26 cellular contexts compared by ENCODE assay signal in the genomic region with DNA sequence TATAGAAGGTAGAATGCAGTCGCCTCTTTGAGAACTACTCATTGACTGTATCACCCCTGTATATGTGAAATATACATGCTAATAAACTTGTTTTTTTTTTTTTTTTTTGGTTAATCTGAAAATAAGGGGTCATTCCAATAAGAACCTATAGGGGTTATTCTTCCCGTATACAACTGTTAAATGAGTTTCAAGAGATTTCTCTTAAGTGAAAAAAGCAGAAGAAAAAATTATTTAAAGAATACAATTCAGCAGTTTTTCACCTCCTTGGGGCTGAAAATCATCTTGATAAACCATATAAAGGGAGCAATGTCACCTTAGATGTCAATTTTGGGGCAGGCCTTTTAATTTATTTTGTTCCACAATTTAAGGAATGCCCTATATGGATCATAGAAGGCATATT.
"Had no signal": no experiment of that assay in that cellular context is flagged by ENCODE, and none has a peak within 500 bp of the region (broad histone marks: within the 10 kb centered on the region; RNA-seq: fewer than 3 reads in every experiment).

No MANE protein-coding gene starts in this region.

- H3K4me2 ChIP-seq: neural progenitor cell had no signal

- H2AFZ ChIP-seq: neural progenitor cell had no signal

- H3K9me3 ChIP-seq: colonic mucosa, gastrocnemius medialis, thoracic aorta, uterus had no signal

- H3K27ac ChIP-seq: colonic mucosa, gastrocnemius medialis, neural progenitor cell, uterus had no signal

- H3K36me3 ChIP-seq: colonic mucosa, neural progenitor cell, uterus had no signal

- H3K27me3 ChIP-seq: colonic mucosa, gastrocnemius medialis, neural progenitor cell, uterus had no signal

- H3K4me3 ChIP-seq: colonic mucosa, gastrocnemius medialis, neural progenitor cell, thoracic aorta, uterus had no signal

- DNase-seq: activated CD4-positive, alpha-beta memory T cell treated with anti-CD3 and anti-CD28 coated beads, Interleukin-2, amount 10 ng/mL, durations not matched to agents 7 days and 5 days; activated CD4-positive, alpha-beta T cell treated with anti-CD3 and anti-CD28 coated beads for 1 hour; activated CD4-positive, alpha-beta T cell treated with anti-CD3 and anti-CD28 coated beads, Interleukin-2, amount 10 ng/mL, durations not matched to agents 7 days and 5 days; activated CD8-positive, alpha-beta memory T cell treated with anti-CD3 and anti-CD28 coated beads, Interleukin-2, amount 50 U/mL, for 48 hours; activated gamma-delta T cell treated with Interleukin-2 at 50 U/mL for 16 hours; activated naive CD8-positive, alpha-beta T cell treated with anti-CD3 and anti-CD28 coated beads, Interleukin-2, amount 50 U/mL, for 24 hours; activated T-cell treated with anti-CD3 and anti-CD28 coated beads, Interleukin-2, amount 50 U/mL, for 4 hours; amygdala; colonic mucosa; effector CD8-positive, alpha-beta T cell; erythroblast; gastrocnemius medialis; hippocampal formation; kidney; left colon; natural killer cell; posterior cingulate gyrus; right cardiac atrium; stimulated activated CD4-positive, alpha-beta T cell treated with anti-CD3 and anti-CD28 coated beads, Interleukin-4, amount 100 ng/mL, for 1 hour; stimulated activated naive CD8-positive, alpha-beta T cell treated with anti-CD3 and anti-CD28 coated beads, Interleukin-15, Interleukin-2, amounts not matched to agents 100 U/mL and 50 U/mL, for 24 hours; SW 1271; T-helper 9 cell; trophoblast cell; uterus had no signal

- H3K4me1 ChIP-seq: colonic mucosa, gastrocnemius medialis, neural progenitor cell, uterus had no signal
